Comparison of ENCODE assay signal across 8 cellular contexts in genomic region chr17:76868669-76869208, GRCh38. TPM values are rescaled to one million over a fixed set of nuclear protein-coding genes. Genes with fewer than 3 reads are reported as not detected.
DNase-seq lines count a peak whose midpoint lies in the region; ATAC-seq lines count a peak whose summit lies in the region.

No MANE protein-coding gene starts in this region.

- H3K27me3 Mint-ChIP-seq in T-helper 2 cell treated with Interferon-gamma antibody and Interleukin-4, amounts not matched to agents 5 μg/mL and 100 μg/mL, for 36 hours (ENCODE audit: low read depth) = peaks cover 37% of the 10 kb centered on the region

- in situ Hi-C loops in KBM-7 (cut with MboI; ENCODE audit: low pct_unique_long_range_greater_than_20kb, low sequenced_read_pairs) = loop anchor here (25.0 kb wide), 1 partner anchor 394 kb away; no protein-coding TSS in a partner anchor

- peak overlapping the region; percentile 46 for H3K4me3 Mint-ChIP-seq in T-helper 2 cell treated with Interferon-gamma antibody and Interleukin-4, amounts not matched to agents 5 μg/mL and 100 μg/mL, for 36 hours

- no peaks in the 10 kb centered on the region for H3K9me3 Mint-ChIP-seq in T-helper 2 cell treated with Interferon-gamma antibody and Interleukin-4, amounts not matched to agents 5 μg/mL and 100 μg/mL, for 36 hours

- H3K36me3 Mint-ChIP-seq in T-helper 2 cell treated with Interferon-gamma antibody and Interleukin-4, amounts not matched to agents 5 μg/mL and 100 μg/mL, for 36 hours (ENCODE audit: low read depth) = no peaks in the 10 kb centered on the region

- H3K4me1 Mint-ChIP-seq in T-helper 2 cell treated with Interferon-gamma antibody and Interleukin-4, amounts not matched to agents 5 μg/mL and 100 μg/mL, for 36 hours (ENCODE audit: low read depth) = peaks cover 7% of the 10 kb centered on the region

- H3K27ac Mint-ChIP-seq in T-helper 2 cell treated with Interferon-gamma antibody and Interleukin-4, amounts not matched to agents 5 μg/mL and 100 μg/mL, for 36 hours = no peak overlapping the region

- ATAC-seq in left cardiac atrium = peak; percentile 11 to 24
- ATAC-seq in stimulated activated naive CD8-positive, alpha-beta T cell treated with anti-CD3 and anti-CD28 coated beads, Interleukin-15, Interleukin-2, amounts not matched to agents 100 U/mL and 50 U/mL, for 24 hours = no peak

- DNase-seq in NCI-H748 (lab: John Stamatoyannopoulos, UW; ENCODE audit: unreplicated experiment) (peak; percentile 51), NCI-H748 treated with DMSO at 0.1 percent for 48 hours (lab: John Stamatoyannopoulos, UW) (no peak), left cardiac atrium (no peak), KBM-7 (no peak), SHP77 treated with DMSO at 0.1 percent for 48 hours (lab: John Stamatoyannopoulos, UW) (no peak), germinal center (ENCODE audit: low spot score) (no peak)
- no peak for DNase-seq in T-helper 2 cell treated with Interferon-gamma antibody and Interleukin-4, amounts not matched to agents 5 μg/mL and 100 μg/mL, for 36 hours (ENCODE audit: low spot score)
- DNase-seq in stimulated activated naive CD8-positive, alpha-beta T cell treated with anti-CD3 and anti-CD28 coated beads, Interleukin-15, Interleukin-2, amounts not matched to agents 100 U/mL and 50 U/mL, for 24 hours = peak; percentile 10

- intact Hi-C loops in left cardiac atrium (cut with DNase I) = loop anchor here (2.0 kb wide), 1 partner anchor 188 kb away; no protein-coding TSS in a partner anchor

RNA-seq across cellular contexts. Expression of gene MGAT5B, which starts 0.5 kb away (rescaled TPM):
- total RNA-seq in left cardiac atrium = under 1 TPM; 0.15 to 0.21 TPM

Comparison
In these comparisons a context has a peak if more than half of its experiments do, and no peak if none do; other contexts are left out.
1. DNase-seq: peak in NCI-H748 (single experiment) and stimulated activated naive CD8-positive, alpha-beta T cell treated with anti-CD3 and anti-CD28 coated beads, Interleukin-15, Interleukin-2, amounts not matched to agents 100 U/mL and 50 U/mL, for 24 hours (single experiment); none in NCI-H748 treated with DMSO at 0.1 percent for 48 hours (single experiment), T-helper 2 cell treated with Interferon-gamma antibody and Interleukin-4, amounts not matched to agents 5 μg/mL and 100 μg/mL, for 36 hours (single experiment), left cardiac atrium (single experiment), KBM-7 (single experiment), SHP77 treated with DMSO at 0.1 percent for 48 hours (single experiment) and germinal center (single experiment).